Comparison of ENCODE assay signal across 10 cellular contexts in genomic region chr12:34126239-34126641, GRCh38.
A peak's percentile ranks its signal among the peaks of the same experiment; 100 is the strongest.
DNase-seq lines count a peak whose midpoint lies in the region; ATAC-seq and TF ChIP-seq lines count a peak whose summit lies in the region.
"Had no signal": no experiment of that assay in that cellular context is flagged by ENCODE, and none has a peak within 500 bp of the region (broad histone marks: within the 10 kb centered on the region; RNA-seq: fewer than 3 reads in every experiment).

No MANE protein-coding gene starts in this region.

- intact Hi-C loops in sigmoid colon (cut with DNase I) = no loop called here

- H3K27me3 ChIP-seq in sigmoid colon = peaks cover 0 to 5% (median 0%) of the 10 kb centered on the region in 3 donors
- H3K27me3 ChIP-seq: pancreas had no signal

- no peaks in the 10 kb centered on the region for H3K9me3 Mint-ChIP-seq in activated CD4-positive, alpha-beta memory T cell treated with anti-CD3 and anti-CD28 coated beads, Interleukin-2, amount 10 ng/mL, durations not matched to agents 7 days and 5 days
- H3K9me3 Mint-ChIP-seq in natural killer cell treated with Interleukin-12 subunit alpha and Interleukin-12 subunit beta and Interleukin-15 and Interleukin-18, amount 100 ng/mL, for 72 hours = peaks cover 4% of the 10 kb centered on the region

- DNase-seq in NCI-H2029 (lab: John Stamatoyannopoulos, UW) (peak; percentile 2), NCI-H2029 treated with DMSO at 0.1 percent for 48 hours (lab: John Stamatoyannopoulos, UW) (no peak), sigmoid colon (no peak)
- DNase-seq in activated CD4-positive, alpha-beta memory T cell treated with anti-CD3 and anti-CD28 coated beads, Interleukin-2, amount 10 ng/mL, durations not matched to agents 7 days and 5 days = no peak
- no peak for DNase-seq in natural killer cell treated with Interleukin-12 subunit alpha and Interleukin-12 subunit beta and Interleukin-15 and Interleukin-18, amount 100 ng/mL, for 72 hours (ENCODE audit: low spot score)
- DNase-seq: pancreas, T1000 had no signal

- H3K27ac ChIP-seq in sigmoid colon = no peak overlapping the region
- H3K27ac ChIP-seq: pancreas had no signal

- no peaks in the 10 kb centered on the region for H3K4me1 ChIP-seq in sigmoid colon
- H3K4me1 ChIP-seq: pancreas had no signal

- H3K36me3 ChIP-seq in sigmoid colon = no peaks in the 10 kb centered on the region
- H3K36me3 ChIP-seq: pancreas had no signal

- H3K4me3 Mint-ChIP-seq in activated CD4-positive, alpha-beta memory T cell treated with anti-CD3 and anti-CD28 coated beads, Interleukin-2, amount 10 ng/mL, durations not matched to agents 7 days and 5 days = peak overlapping the region; percentile 51
- peak overlapping the region; percentile 80 for H3K4me3 Mint-ChIP-seq in natural killer cell treated with Interleukin-12 subunit alpha and Interleukin-12 subunit beta and Interleukin-15 and Interleukin-18, amount 100 ng/mL, for 72 hours

- H3K9me3 ChIP-seq in sigmoid colon = no peaks in the 10 kb centered on the region
- H3K9me3 ChIP-seq: pancreas had no signal

- H3K36me3 Mint-ChIP-seq in activated CD4-positive, alpha-beta memory T cell treated with anti-CD3 and anti-CD28 coated beads, Interleukin-2, amount 10 ng/mL, durations not matched to agents 7 days and 5 days (ENCODE audit: low read depth) = no peaks in the 10 kb centered on the region
- H3K36me3 Mint-ChIP-seq in natural killer cell treated with Interleukin-12 subunit alpha and Interleukin-12 subunit beta and Interleukin-15 and Interleukin-18, amount 100 ng/mL, for 72 hours = peaks cover 5% of the 10 kb centered on the region

- H3K4me3 ChIP-seq in sigmoid colon = no peak overlapping the region

- POLR2A ChIA-PET in activated CD4-positive, alpha-beta memory T cell treated with anti-CD3 and anti-CD28 coated beads, Interleukin-2, amount 10 ng/mL, durations not matched to agents 7 days and 5 days (lab: Charles Lee) = no interaction called here

- H3K4me1 Mint-ChIP-seq in activated CD4-positive, alpha-beta memory T cell treated with anti-CD3 and anti-CD28 coated beads, Interleukin-2, amount 10 ng/mL, durations not matched to agents 7 days and 5 days = peaks cover 10% of the 10 kb centered on the region
- peaks cover 12 to 15% of the 10 kb centered on the region in 2 donors for H3K4me1 Mint-ChIP-seq in natural killer cell treated with Interleukin-12 subunit alpha and Interleukin-12 subunit beta and Interleukin-15 and Interleukin-18, amount 100 ng/mL, for 72 hours (ENCODE audit: low read depth in 2 of 2)

- peaks cover 8% of the 10 kb centered on the region for H3K27me3 Mint-ChIP-seq in activated CD4-positive, alpha-beta memory T cell treated with anti-CD3 and anti-CD28 coated beads, Interleukin-2, amount 10 ng/mL, durations not matched to agents 7 days and 5 days
- peaks cover 5 to 21% of the 10 kb centered on the region in 2 donors for H3K27me3 Mint-ChIP-seq in natural killer cell treated with Interleukin-12 subunit alpha and Interleukin-12 subunit beta and Interleukin-15 and Interleukin-18, amount 100 ng/mL, for 72 hours

- 58 to 69% methylated on average over 9 of the region's 9 CpGs for WGBS in sigmoid colon, 2 donors

- no peak for TF ChIP-seq POLR2A in sigmoid colon (IDR thresholded peaks at IDR 0.05)

- CTCF ChIA-PET in activated CD4-positive, alpha-beta memory T cell treated with anti-CD3 and anti-CD28 coated beads, Interleukin-2, amount 10 ng/mL, durations not matched to agents 7 days and 5 days (lab: Charles Lee) = no interaction called here

- no peak overlapping the region for H3K27ac Mint-ChIP-seq in activated CD4-positive, alpha-beta memory T cell treated with anti-CD3 and anti-CD28 coated beads, Interleukin-2, amount 10 ng/mL, durations not matched to agents 7 days and 5 days
- peak overlapping the region; percentile 64 to 79 for H3K27ac Mint-ChIP-seq in natural killer cell treated with Interleukin-12 subunit alpha and Interleukin-12 subunit beta and Interleukin-15 and Interleukin-18, amount 100 ng/mL, for 72 hours

- ATAC-seq in HG02678 (IDR thresholded peaks at IDR 0.05; ENCODE audit: unreplicated experiment) (peak; percentile 50), HG03280 (IDR thresholded peaks at IDR 0.05; ENCODE audit: unreplicated experiment) (no peak), HG03439 (IDR thresholded peaks at IDR 0.05; ENCODE audit: unreplicated experiment) (no peak)
- peak; percentile 36 to 74 for ATAC-seq in natural killer cell treated with Interleukin-12 subunit alpha and Interleukin-12 subunit beta and Interleukin-15 and Interleukin-18, amount 100 ng/mL, for 72 hours

- no peak for TF ChIP-seq CTCF in sigmoid colon (IDR thresholded peaks at IDR 0.05)

- TF ChIP-seq EP300 in sigmoid colon (IDR thresholded peaks at IDR 0.05) = no peak

Comparison
In these comparisons a context has a peak if more than half of its experiments do, and no peak if none do; other contexts are left out.
1. ATAC-seq: peak in HG02678 (single experiment) and natural killer cell treated with Interleukin-12 subunit alpha and Interleukin-12 subunit beta and Interleukin-15 and Interleukin-18, amount 100 ng/mL, for 72 hours (2 of 2); none in HG03280 (single experiment) and HG03439 (single experiment).